In the genomic region with DNA sequence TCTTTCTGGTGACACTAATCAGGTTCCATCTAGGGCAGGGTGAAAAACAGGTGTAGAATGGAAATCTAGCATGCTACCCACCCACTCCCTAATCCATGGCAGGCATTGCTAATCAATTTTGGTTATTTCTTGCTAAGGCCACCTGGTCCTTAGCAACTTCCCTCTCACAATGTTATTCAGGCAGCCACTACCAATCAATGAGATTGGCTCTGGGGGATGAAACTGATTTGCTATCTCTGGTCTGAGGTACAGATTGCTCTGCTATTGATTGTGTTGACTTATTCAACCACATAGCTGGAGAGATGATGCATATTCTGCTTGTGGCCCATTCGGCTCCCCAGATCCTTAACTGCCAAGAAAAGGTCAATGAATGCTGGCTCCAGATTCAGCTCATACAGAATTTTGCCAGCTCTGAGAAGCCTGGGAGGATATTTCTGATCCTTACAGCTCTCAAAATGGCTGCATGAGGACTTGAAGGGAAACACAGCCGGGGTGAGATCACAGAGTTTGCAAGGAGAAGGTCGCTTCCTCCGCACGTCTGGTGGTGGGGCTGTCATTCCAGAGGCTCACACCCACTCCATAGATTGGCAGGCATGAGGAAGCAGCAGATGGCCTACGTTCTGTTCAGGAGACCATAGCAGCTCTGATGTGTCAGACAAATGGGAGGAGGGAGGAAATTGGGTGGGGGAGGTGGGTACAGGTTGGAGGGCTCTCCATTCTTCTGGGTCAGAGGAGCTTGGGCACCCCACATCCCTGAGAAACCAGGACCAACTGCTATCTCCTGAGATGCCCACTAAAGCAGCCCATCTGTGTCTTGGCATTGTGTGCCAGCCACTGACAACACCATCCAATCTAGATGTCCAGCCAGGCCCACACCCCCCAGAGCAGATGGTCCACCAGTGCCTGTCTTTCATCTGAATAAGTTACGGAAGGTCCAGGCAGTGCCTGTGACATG, we compare ENCODE assay signal across 13 cellular contexts. TPM values are rescaled to one million over a fixed set of nuclear protein-coding genes. Genes with fewer than 3 reads are reported as not detected.
DNase-seq lines count a peak whose midpoint lies in the region; ATAC-seq and TF ChIP-seq lines count a peak whose summit lies in the region.
"Had no signal": no experiment of that assay in that cellular context is flagged by ENCODE, and none has a peak within 500 bp of the region (broad histone marks: within the 10 kb centered on the region; RNA-seq: fewer than 3 reads in every experiment).

No MANE protein-coding gene starts in this region.

- peak overlapping the region; percentile 100 for H3K27ac Mint-ChIP-seq in CD14-positive monocyte
- H3K27ac Mint-ChIP-seq in activated T-helper 17 cell treated with anti-CD3 and anti-CD28 coated beads, Interleukin-2, amount 50 U/mL, for 72 hours: peak overlapping the region; percentile 16

- H3K9me2 ChIP-seq in Loucy (replicated peaks; ENCODE audit: low read depth, low read length): no peaks in the 10 kb centered on the region

- H3K79me2 ChIP-seq in Loucy (ENCODE audit: insufficient read depth, low read length): no peaks in the 10 kb centered on the region

- intact Hi-C loops in CD14-positive monocyte (cut with micrococcal nuclease) (no loop called here), lower lobe of right lung (cut with DNase I) (no loop called here), left lung (cut with DNase I) (no loop called here)

- H4K20me1 ChIP-seq in Loucy (ENCODE audit: insufficient read depth, low read length, poor library complexity, severe bottlenecking): no peaks in the 10 kb centered on the region

- H2AFZ ChIP-seq in Loucy (ENCODE audit: low read length): no peak overlapping the region

- H3K27me3 ChIP-seq in Loucy (ENCODE audit: insufficient read depth, low read length, poor library complexity, severe bottlenecking): no peaks in the 10 kb centered on the region
- peaks cover 17% of the 10 kb centered on the region for H3K27me3 ChIP-seq in lower lobe of right lung (ENCODE audit: low read depth)
- H3K27me3 ChIP-seq in left lung: peaks cover 7 to 36% of the 10 kb centered on the region in 2 donors
- H3K27me3 ChIP-seq: vagina had no signal

- H3K4me2 ChIP-seq in Loucy (ENCODE audit: low read depth, low read length, poor library complexity, severe bottlenecking): peak overlapping the region; percentile 66

- H3K36me3 ChIP-seq in Loucy (ENCODE audit: insufficient read depth, low read length) (no peaks in the 10 kb centered on the region), lower lobe of right lung (no peaks in the 10 kb centered on the region), left lung (no peaks in the 10 kb centered on the region)
- H3K36me3 ChIP-seq: vagina had no signal

- H3K27me3 Mint-ChIP-seq in CD14-positive monocyte (ENCODE audit: low read depth in 3 of 3): peaks cover 5 to 16% (median 14%) of the 10 kb centered on the region in 3 donors
- H3K27me3 Mint-ChIP-seq in activated T-helper 17 cell treated with anti-CD3 and anti-CD28 coated beads, Interleukin-2, amount 50 U/mL, for 72 hours: no peaks in the 10 kb centered on the region

- no peak for DNase-seq in CD14-positive monocyte (ENCODE audit: low spot score)
- no peak for DNase-seq in lower lobe of right lung
- DNase-seq in stimulated activated naive CD8-positive, alpha-beta T cell treated with anti-CD3 and anti-CD28 coated beads, Interleukin-15, Interleukin-2, amounts not matched to agents 100 U/mL and 50 U/mL, for 24 hours: no peak
- DNase-seq in left lung: no peak
- no peak for DNase-seq in GF-D8 (lab: John Stamatoyannopoulos, UW)
- DNase-seq: activated CD4-positive, alpha-beta T cell treated with anti-CD3 and anti-CD28 coated beads for 48 hours; islet precursor cell; psoas muscle; SHP77 had no signal

- no peak for ATAC-seq in activated T-helper 17 cell treated with anti-CD3 and anti-CD28 coated beads, Interleukin-2, amount 50 U/mL, for 72 hours (replicated peaks)
- no peak for ATAC-seq in lower lobe of right lung
- no peak for ATAC-seq in GM21390 (IDR thresholded peaks at IDR 0.05; ENCODE audit: unreplicated experiment)
- no peak for ATAC-seq in stimulated activated naive CD8-positive, alpha-beta T cell treated with anti-CD3 and anti-CD28 coated beads, Interleukin-15, Interleukin-2, amounts not matched to agents 100 U/mL and 50 U/mL, for 24 hours
- ATAC-seq in left lung: no peak
- ATAC-seq: psoas muscle had no signal

- TF ChIP-seq CTCF in CD14-positive monocyte (IDR thresholded peaks at IDR 0.05) (no peak), Loucy (conservative IDR thresholded peaks at IDR 0.05; ENCODE audit: low read length) (no peak), lower lobe of right lung (IDR thresholded peaks at IDR 0.05) (no peak), left lung (IDR thresholded peaks at IDR 0.05) (no peak)

- peak overlapping the region in 1 of 2 donors; percentile 74 for H3K4me3 Mint-ChIP-seq in CD14-positive monocyte
- peak overlapping the region; percentile 55 for H3K4me3 Mint-ChIP-seq in activated T-helper 17 cell treated with anti-CD3 and anti-CD28 coated beads, Interleukin-2, amount 50 U/mL, for 72 hours

- H3K9me3 ChIP-seq in Loucy (ENCODE audit: insufficient read depth, low read depth, low read length): no peaks in the 10 kb centered on the region
- no peaks in the 10 kb centered on the region for H3K9me3 ChIP-seq in lower lobe of right lung
- no peaks in the 10 kb centered on the region for H3K9me3 ChIP-seq in left lung
- H3K9me3 ChIP-seq: psoas muscle, vagina had no signal

- H3K9me3 Mint-ChIP-seq in CD14-positive monocyte: peaks cover 0 to 2% (median 0%) of the 10 kb centered on the region in 7 donors
- no peaks in the 10 kb centered on the region for H3K9me3 Mint-ChIP-seq in activated T-helper 17 cell treated with anti-CD3 and anti-CD28 coated beads, Interleukin-2, amount 50 U/mL, for 72 hours

- H3K4me3 ChIP-seq in Loucy (ENCODE audit: low read length, poor library complexity, severe bottlenecking) (peak overlapping the region; percentile 41), lower lobe of right lung (no peak overlapping the region), left lung (no peak overlapping the region)
- H3K4me3 ChIP-seq: psoas muscle, vagina had no signal

- H3K36me3 Mint-ChIP-seq in CD14-positive monocyte: peaks cover 0 to 8% of the 10 kb centered on the region in 2 donors
- H3K36me3 Mint-ChIP-seq in activated T-helper 17 cell treated with anti-CD3 and anti-CD28 coated beads, Interleukin-2, amount 50 U/mL, for 72 hours (ENCODE audit: low read depth): no peaks in the 10 kb centered on the region

- H3K9ac ChIP-seq in Loucy (ENCODE audit: low read depth, low read length, poor library complexity, severe bottlenecking): peak overlapping the region; percentile 53

- H3K27ac ChIP-seq in lower lobe of right lung (peak overlapping the region; percentile 70), left lung (peak overlapping the region in 1 of 2 donors; percentile 95)
- H3K27ac ChIP-seq: psoas muscle, vagina had no signal

- peaks cover 31% of the 10 kb centered on the region for H3K4me1 ChIP-seq in Loucy (ENCODE audit: insufficient read depth, low read length, poor library complexity, severe bottlenecking)
- peaks cover 24% of the 10 kb centered on the region for H3K4me1 ChIP-seq in lower lobe of right lung
- peaks cover 0 to 40% of the 10 kb centered on the region in 2 donors for H3K4me1 ChIP-seq in left lung
- H3K4me1 ChIP-seq: psoas muscle had no signal

- H3F3A ChIP-seq in Loucy (ENCODE audit: low read depth): peaks cover 9% of the 10 kb centered on the region; the same call in 1 of the 2 replicates

- H3K4me1 Mint-ChIP-seq in CD14-positive monocyte: peaks cover 27% of the 10 kb centered on the region
- peaks cover 15% of the 10 kb centered on the region for H3K4me1 Mint-ChIP-seq in activated T-helper 17 cell treated with anti-CD3 and anti-CD28 coated beads, Interleukin-2, amount 50 U/mL, for 72 hours

RNA-seq across cellular contexts. Expression of gene SEZ6, which starts 22.3 kb away (rescaled TPM):
- polyA plus RNA-seq in CD14-positive monocyte: under 1 TPM; 0.18 to 0.33 TPM
- not detected for total RNA-seq in activated T-helper 17 cell treated with anti-CD3 and anti-CD28 coated beads, Interleukin-2, amount 50 U/mL, for 72 hours
- not detected for total RNA-seq in lower lobe of right lung
- total RNA-seq in left lung: under 1 TPM in 1 of 2 donors, not detected in 1; 0.09 TPM
- total RNA-seq: psoas muscle, vagina had no signal

RNA-seq across cellular contexts. Expression of gene PHF12, which starts 32.2 kb away (rescaled TPM):
- polyA plus RNA-seq in CD14-positive monocyte: 1 to 10 TPM; 1.4 to 2.5 TPM
- total RNA-seq in activated T-helper 17 cell treated with anti-CD3 and anti-CD28 coated beads, Interleukin-2, amount 50 U/mL, for 72 hours: 10 to 100 TPM; 56.9 to 60.2 TPM
- total RNA-seq in lower lobe of right lung: 36.2 TPM
- total RNA-seq in left lung: 10 to 100 TPM; 32.1 to 45.8 TPM

RNA-seq across cellular contexts. Expression of gene PIPOX, which starts 59.4 kb away (rescaled TPM):
- under 1 TPM in 1 of 2 donors, not detected in 1; 0.30 TPM for polyA plus RNA-seq in CD14-positive monocyte
- 1 to 10 TPM; 2.0 to 5.6 TPM for total RNA-seq in activated T-helper 17 cell treated with anti-CD3 and anti-CD28 coated beads, Interleukin-2, amount 50 U/mL, for 72 hours
- total RNA-seq in lower lobe of right lung (1.3 TPM), left lung (1 to 10 TPM; 1.1 to 1.3 TPM)
